Comparison of ENCODE assay signal across 27 cellular contexts in genomic region chr1:20107767-20108166, GRCh38. TPM values are rescaled to one million over a fixed set of nuclear protein-coding genes. Genes with fewer than 3 reads are reported as not detected.
DNase-seq lines count a peak whose midpoint lies in the region; ATAC-seq, FAIRE-seq and TF ChIP-seq lines count a peak whose summit lies in the region.
"Had no signal": no experiment of that assay in that cellular context is flagged by ENCODE, and none has a peak within 500 bp of the region (broad histone marks: within the 10 kb centered on the region; RNA-seq: fewer than 3 reads in every experiment).

No MANE protein-coding gene starts in this region.

- TF ChIP-seq RAD21 in K562 (CRISPR knock-in tag; conservative IDR thresholded peaks at IDR 0.05 in 1 of 2, IDR thresholded peaks at IDR 0.05 in 1 of 2), result no peak

- CTCF ChIA-PET in K562 (lab: Yijun Ruan, JAX; ENCODE audit: low intra/inter-chr PET ratio), result no interaction called here

- no peak overlapping the region for H3K4ac ChIP-seq in trophoblast cell (ENCODE audit: low read depth, low read length)

- DNase-seq in M059J (ENCODE audit: low read depth), result peak; percentile 33
- no peak for DNase-seq in K562 (ENCODE audit: extremely low read depth in 1 of 4, low spot score in 3 of 4)
- DNase-seq in kidney glomerular epithelial cell (lab: John Stamatoyannopoulos, UW), result peak; percentile 12
- DNase-seq in trophoblast cell, result peak in 1 of 2 donors; percentile 40
- DNase-seq in stimulated activated CD4-positive, alpha-beta T cell treated with anti-CD3 and anti-CD28 coated beads, Interleukin-2, amount 100 ng/mL, for 24 hours, result no peak
- no peak for DNase-seq in posterior vena cava (ENCODE audit: low spot score)
- no peak for DNase-seq in NCI-H1694 (lab: John Stamatoyannopoulos, UW)
- DNase-seq: CD4-positive, CD25-positive, alpha-beta regulatory T cell; DMS153; DND-41; Karpas-422; MV-4-11; NCI-H1105; NCI-H146; NCI-H2029; NCI-H446 treated with DMSO at 0.1 percent for 48 hours; NCI-H526 treated with DMSO at 0.1 percent for 48 hours; PC-9; SHP77 had no signal

- no peak for TF ChIP-seq EP300 in K562 (IDR thresholded peaks at IDR 0.05; ENCODE audit: low read length)

- H4K8ac ChIP-seq in trophoblast cell (ENCODE audit: low read depth, low read length), result peak overlapping the region; percentile 8

- H3K79me1 ChIP-seq in trophoblast cell (ENCODE audit: low read length), result peaks cover 11% of the 10 kb centered on the region

- TF ChIP-seq CTCF in K562 (IDR thresholded peaks at IDR 0.05 in 2 of 3, conservative IDR thresholded peaks at IDR 0.05 in 1 of 3; ENCODE audit: insufficient read depth in 2 of 3, low read depth in 1 of 3, low read length in 3 of 3), result no peak

- in situ Hi-C loops in K562 (cut with MboI), result no loop called here

- H3K9ac ChIP-seq in K562 (ENCODE audit: insufficient read depth in 1 of 2, low read depth in 2 of 2, low read length in 2 of 2), result no peak overlapping the region
- H3K9ac ChIP-seq in trophoblast cell (ENCODE audit: low read length), result no peak overlapping the region
- H3K9ac ChIP-seq: BLaER1 had no signal

- no TSS peak for BruUV-seq in K562 (replicated peaks; lab: Mats Ljungman, UMichigan)

- H2BK12ac ChIP-seq in trophoblast cell (ENCODE audit: low read length), result peak overlapping the region; percentile 20

- H3K14ac ChIP-seq in trophoblast cell (ENCODE audit: low read length), result peak overlapping the region; percentile 21

- H3K4me3 ChIP-seq in K562, result no peak overlapping the region
- no peak overlapping the region for H3K4me3 ChIP-seq in trophoblast cell (ENCODE audit: low read depth, low read length)
- H3K4me3 ChIP-seq: BLaER1, PC-9 had no signal

- no peak for TF ChIP-seq POLR2A in K562 (conservative IDR thresholded peaks at IDR 0.05)

- no peaks in the 10 kb centered on the region for H3K9me1 ChIP-seq in K562 (ENCODE audit: control insufficient read depth, insufficient read depth, low read length)

- H2AK5ac ChIP-seq in trophoblast cell (ENCODE audit: low read length), result no peak overlapping the region

- H3K4me1 ChIP-seq in K562 (replicated peaks in 1 of 2; ENCODE audit: control insufficient read depth in 2 of 2, insufficient read depth in 2 of 2, low read length in 2 of 2) (no peaks in the 10 kb centered on the region; a peak in 1 of 5 replicates), trophoblast cell (ENCODE audit: control insufficient read depth in 1 of 2, insufficient read depth in 2 of 2, low read length in 2 of 2) (peaks cover 6 to 18% of the 10 kb centered on the region in 2 experiments)

- WGBS in K562 (ENCODE audit: insufficient coverage, low coverage, missing lambda C conversion rate), result 0% methylated on average over 2 of the region's 2 CpGs
- WGBS in trophoblast cell (ENCODE audit: extremely low coverage, insufficient coverage, insufficient read length), result no CpG with 5 or more reads among the region's 2 CpGs

- H3K27me3 ChIP-seq in K562 (ENCODE audit: control insufficient read depth in 2 of 2, insufficient read depth in 2 of 2, low read length in 2 of 2) (peaks cover 7 to 29% of the 10 kb centered on the region in 2 experiments; a peak in 4 of 5 replicates), trophoblast cell (ENCODE audit: insufficient read depth, low read length) (no peaks in the 10 kb centered on the region)
- H3K27me3 ChIP-seq: BLaER1 had no signal

- intact Hi-C loops in K562 (cut with micrococcal nuclease), result no loop called here
- intact Hi-C loops in posterior vena cava (cut with DNase I), result no loop called here

- H3K27ac ChIP-seq in K562 (ENCODE audit: extremely low read depth, low read depth, low read length), result no peak overlapping the region
- H3K27ac ChIP-seq in trophoblast cell (ENCODE audit: low read depth, low read length), result no peak overlapping the region
- H3K27ac ChIP-seq: BLaER1, HL-60, PC-9 had no signal

- peak overlapping the region; percentile 74 for H2BK120ac ChIP-seq in trophoblast cell (ENCODE audit: insufficient read depth, low read length, poor library complexity)

- no peaks in the 10 kb centered on the region for H3K79me2 ChIP-seq in K562 (ENCODE audit: control insufficient read depth, insufficient read depth, low read length)
- no peaks in the 10 kb centered on the region for H3K79me2 ChIP-seq in trophoblast cell (ENCODE audit: control insufficient read depth, insufficient read depth, low read length, poor library complexity)

- H3K4me2 ChIP-seq in K562 (ENCODE audit: insufficient read depth, low read length) (no peak overlapping the region), trophoblast cell (ENCODE audit: low read length) (no peak overlapping the region)
- H3K4me2 ChIP-seq: BLaER1, PC-9 had no signal

- H2AFZ ChIP-seq in K562 (ENCODE audit: low read depth, low read length), result no peak overlapping the region
- H2AFZ ChIP-seq in trophoblast cell (ENCODE audit: insufficient read depth, low read length, poor library complexity), result no peak overlapping the region
- H2AFZ ChIP-seq: PC-9 had no signal

- peak overlapping the region; percentile 10 for H2BK5ac ChIP-seq in trophoblast cell (ENCODE audit: low read depth, low read length, poor library complexity)

- H3K9me3 ChIP-seq in K562 (replicated peaks; ENCODE audit: control insufficient read depth, insufficient read depth, low read depth, low read length) (no peaks in the 10 kb centered on the region), trophoblast cell (ENCODE audit: insufficient read depth, low read depth, low read length) (peaks cover 2% of the 10 kb centered on the region)
- H3K9me3 ChIP-seq: BLaER1 had no signal

- no peak overlapping the region for H3K18ac ChIP-seq in trophoblast cell (ENCODE audit: low read length)

- no peak overlapping the region for H4K12ac ChIP-seq in trophoblast cell (ENCODE audit: low read depth, low read length)

- no peak for FAIRE-seq in K562 (lab: Jason Lieb, UNC)
- FAIRE-seq: A204.1, GM19239 had no signal

- no peak overlapping the region for H3K23ac ChIP-seq in trophoblast cell (ENCODE audit: low read length)

- H4K20me1 ChIP-seq in K562 (replicated peaks; ENCODE audit: control insufficient read depth, insufficient read depth, low read length), result peaks cover 3% of the 10 kb centered on the region; the same call in 1 of the 2 replicates
- H4K20me1 ChIP-seq: BLaER1 had no signal

- POLR2A ChIA-PET in K562 (lab: Yijun Ruan, JAX), result no interaction called here

- ATAC-seq in K562, result no peak
- ATAC-seq: HCT116 had no signal

- H3K36me3 ChIP-seq in K562 (ENCODE audit: control insufficient read depth, insufficient read depth, low read length) (no peaks in the 10 kb centered on the region), trophoblast cell (ENCODE audit: control insufficient read depth in 1 of 2, insufficient read depth in 2 of 2, low read length in 2 of 2) (no peaks in the 10 kb centered on the region)
- H3K36me3 ChIP-seq: BLaER1 had no signal

- H4K91ac ChIP-seq in trophoblast cell (ENCODE audit: low read depth, low read length), result peak overlapping the region; percentile 72

RNA-seq across cellular contexts. Expression of gene PLA2G2D, which starts 11.6 kb away (rescaled TPM):
- total RNA-seq in M059J (2014; rRNA removed; shearing (Covaris generic)), result not detected in 2 replicates
- not detected in 2 replicates for total RNA-seq in K562 (2011; cell fraction: chromatin; rRNA removed; ENCODE audit: low replicate concordance)
- not detected in 2 replicates for total RNA-seq in K562 (2011; cell fraction: nucleolus; rRNA removed)
- total RNA-seq in K562 (2011; cell fraction: nucleoplasm; rRNA removed), result not detected in 2 replicates
- total RNA-seq in K562 (2014; rRNA removed) (not detected in 2 replicates), K562 (2014; rRNA removed; fragmentation: Illumina TruSeq; extraction: Trizol) (not detected in 2 replicates), K562 (2015; rRNA removed; fragmentation: Illumina TruSeq; extraction: Trizol) (not detected in 2 replicates), K562 (2021) (not detected in 2 replicates), posterior vena cava (not detected)
- polyA plus RNA-seq in K562 (2011; rRNA removed) (not detected in 2 replicates), K562 (2014; fragmentation: Illumina TruSeq; extraction: Trizol) (not detected in 2 replicates), K562 (2014; fragmentation: Nextera tagmentation; extraction: Ambion mirVana) (not detected), K562 (2014; rRNA removed) (not detected in 2 replicates)
- polyA plus RNA-seq in K562 (2011; cell fraction: cytosol; rRNA removed), result not detected in 2 replicates
- polyA plus RNA-seq in K562 (2011; cell fraction: nucleus; rRNA removed), result not detected in 2 replicates
- 0.03 and 0.07 TPM in 2 replicates for polyA plus RNA-seq in K562 (2012)
- not detected in 2 replicates for polyA minus RNA-seq in K562 (2011; rRNA and poly(A)+ RNA removed)
- polyA minus RNA-seq in K562 (2011; cell fraction: cytosol; rRNA and poly(A)+ RNA removed), result not detected in 2 replicates
- polyA minus RNA-seq in K562 (2011; cell fraction: nucleus; rRNA and poly(A)+ RNA removed), result not detected in 2 replicates
- 0.03 TPM in 1 of 2 replicates, not detected in the other for polyA plus RNA-seq in trophoblast cell (2013)
- total RNA-seq: CD4-positive, CD25-positive, alpha-beta regulatory T cell; H4; PC-9; RPMI7951 had no signal
- polyA plus RNA-seq: AG04450; CD4-positive, CD25-positive, alpha-beta regulatory T cell had no signal

RNA-seq across cellular contexts. Expression of gene PLA2G2F, which starts 31.4 kb away (rescaled TPM):
- total RNA-seq in M059J (2014; rRNA removed; shearing (Covaris generic)), result not detected in 2 replicates
- total RNA-seq in K562 (2011; cell fraction: chromatin; rRNA removed; ENCODE audit: low replicate concordance), result not detected in 2 replicates
- total RNA-seq in K562 (2011; cell fraction: nucleolus; rRNA removed), result not detected in 2 replicates
- total RNA-seq in K562 (2011; cell fraction: nucleoplasm; rRNA removed), result not detected in 2 replicates
- total RNA-seq in K562 (2014; rRNA removed) (not detected in 2 replicates), K562 (2014; rRNA removed; fragmentation: Illumina TruSeq; extraction: Trizol) (not detected in 2 replicates), K562 (2015; rRNA removed; fragmentation: Illumina TruSeq; extraction: Trizol) (not detected in 2 replicates), K562 (2021) (not detected in 2 replicates), posterior vena cava (not detected)
- polyA plus RNA-seq in K562 (2011; rRNA removed) (not detected in 2 replicates), K562 (2014; fragmentation: Illumina TruSeq; extraction: Trizol) (not detected in 2 replicates), K562 (2014; fragmentation: Nextera tagmentation; extraction: Ambion mirVana) (not detected), K562 (2014; rRNA removed) (not detected in 2 replicates)
- not detected in 2 replicates for polyA plus RNA-seq in K562 (2011; cell fraction: cytosol; rRNA removed)
- not detected in 2 replicates for polyA plus RNA-seq in K562 (2011; cell fraction: nucleus; rRNA removed)
- polyA plus RNA-seq in K562 (2012), result 0.08 TPM in 1 of 2 replicates, not detected in the other
- not detected in 2 replicates for polyA minus RNA-seq in K562 (2011; rRNA and poly(A)+ RNA removed)
- not detected in 2 replicates for polyA minus RNA-seq in K562 (2011; cell fraction: cytosol; rRNA and poly(A)+ RNA removed)
- not detected in 2 replicates for polyA minus RNA-seq in K562 (2011; cell fraction: nucleus; rRNA and poly(A)+ RNA removed)
- 6.6 TPM in 2 replicates for polyA plus RNA-seq in trophoblast cell (2013)
- total RNA-seq: CD4-positive, CD25-positive, alpha-beta regulatory T cell; H4; RPMI7951 had no signal
- polyA plus RNA-seq: AG04450; CD4-positive, CD25-positive, alpha-beta regulatory T cell had no signal

RNA-seq across cellular contexts. Expression of gene PLA2G5, which starts 37.8 kb away (rescaled TPM):
- 0.84 and 2.1 TPM in 2 replicates for total RNA-seq in M059J (2014; rRNA removed; shearing (Covaris generic))
- total RNA-seq in K562 (2011; cell fraction: chromatin; rRNA removed; ENCODE audit: low replicate concordance), result not detected in 2 replicates
- not detected in 2 replicates for total RNA-seq in K562 (2011; cell fraction: nucleolus; rRNA removed)
- not detected in 2 replicates for total RNA-seq in K562 (2011; cell fraction: nucleoplasm; rRNA removed)
- not detected in 2 replicates for total RNA-seq in K562 (2014; rRNA removed)
- not detected in 2 replicates for total RNA-seq in K562 (2014; rRNA removed; fragmentation: Illumina TruSeq; extraction: Trizol)
- total RNA-seq in K562 (2015; rRNA removed; fragmentation: Illumina TruSeq; extraction: Trizol), result not detected in 2 replicates
- total RNA-seq in K562 (2021), result not detected in 2 replicates
- not detected in 2 replicates for polyA plus RNA-seq in K562 (2011; rRNA removed)
- not detected in 2 replicates for polyA plus RNA-seq in K562 (2011; cell fraction: cytosol; rRNA removed)
- polyA plus RNA-seq in K562 (2011; cell fraction: nucleus; rRNA removed), result not detected in 2 replicates
- polyA plus RNA-seq in K562 (2012), result not detected in 2 replicates
- not detected in 2 replicates for polyA plus RNA-seq in K562 (2014; fragmentation: Illumina TruSeq; extraction: Trizol)
- polyA plus RNA-seq in K562 (2014; fragmentation: Nextera tagmentation; extraction: Ambion mirVana), result not detected
- polyA plus RNA-seq in K562 (2014; rRNA removed), result not detected in 2 replicates
- not detected in 2 replicates for polyA minus RNA-seq in K562 (2011; rRNA and poly(A)+ RNA removed)
- not detected in 2 replicates for polyA minus RNA-seq in K562 (2011; cell fraction: cytosol; rRNA and poly(A)+ RNA removed)
- not detected in 2 replicates for polyA minus RNA-seq in K562 (2011; cell fraction: nucleus; rRNA and poly(A)+ RNA removed)
- not detected in 2 replicates for polyA plus RNA-seq in trophoblast cell (2013)
- total RNA-seq in posterior vena cava, result 1 to 10 TPM; 6.7 to 9.8 TPM
- total RNA-seq: CD4-positive, CD25-positive, alpha-beta regulatory T cell; H4; PC-9; RPMI7951 had no signal
- polyA plus RNA-seq: AG04450; CD4-positive, CD25-positive, alpha-beta regulatory T cell had no signal

Comparison
In these comparisons a context has a peak if more than half of its experiments do, and no peak if none do; other contexts are left out.
1. DNase-seq: peak in M059J (single experiment) and kidney glomerular epithelial cell (single experiment); none in K562 (0 of 4), stimulated activated CD4-positive, alpha-beta T cell treated with anti-CD3 and anti-CD28 coated beads, Interleukin-2, amount 100 ng/mL, for 24 hours (0 of 2), posterior vena cava (single experiment) and NCI-H1694 (single experiment).